15 cellular contexts compared by ENCODE assay signal in the genomic region with DNA sequence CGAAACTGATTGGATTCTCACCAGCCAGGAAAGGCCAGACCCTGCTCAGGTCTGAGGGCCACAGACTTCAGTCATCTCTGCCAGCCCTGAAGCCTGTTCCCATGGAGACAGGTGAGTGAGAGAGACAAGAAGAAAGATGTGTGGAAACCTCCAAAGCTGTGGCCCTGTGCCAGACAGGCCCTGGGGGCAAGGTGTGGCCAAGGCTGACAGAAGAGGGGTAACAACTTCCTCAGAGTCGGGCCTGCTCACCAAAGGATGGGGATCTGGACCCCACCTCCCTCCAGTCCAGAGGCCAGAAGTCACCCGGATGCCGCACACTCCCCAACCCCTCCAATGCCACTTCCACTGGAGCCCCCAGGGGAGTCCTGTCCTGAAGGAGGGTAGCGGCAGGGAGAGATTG.
DNase-seq lines count a peak whose midpoint lies in the region; ATAC-seq, FAIRE-seq and TF ChIP-seq lines count a peak whose summit lies in the region.
"Had no signal": no experiment of that assay in that cellular context is flagged by ENCODE, and none has a peak within 500 bp of the region (broad histone marks: within the 10 kb centered on the region; RNA-seq: fewer than 3 reads in every experiment).

No MANE protein-coding gene starts in this region.

- peaks cover 36% of the 10 kb centered on the region for H3K4me1 ChIP-seq in A549
- no peaks in the 10 kb centered on the region for H3K4me1 ChIP-seq in endodermal cell (ENCODE audit: control insufficient read depth, insufficient read depth, low read length)
- H3K4me1 ChIP-seq: psoas muscle had no signal

- in situ Hi-C loops in G401 (cut with HindIII; ENCODE audit: low sequenced_read_pairs) = no loop called here

- TF ChIP-seq POLR2A in A549 (IDR thresholded peaks at IDR 0.05; ENCODE audit: low read length) = no peak

- no peak for FAIRE-seq in A549 (lab: Jason Lieb, UNC)
- FAIRE-seq: kidney had no signal

- CTCF ChIA-PET in A549 (lab: Yijun Ruan, JAX) = interaction anchor here (0.9 to 1.8 kb wide), 2 partner anchors 21 to 68 kb away, joined by 3 to 9 read pairs; no protein-coding TSS in a partner anchor

- no peak for TF ChIP-seq EP300 in A549 (IDR thresholded peaks at IDR 0.05)

- H3K27me3 ChIP-seq in endodermal cell (ENCODE audit: control insufficient read depth, insufficient read depth, low read length, poor library complexity, severe bottlenecking) = peaks cover 7% of the 10 kb centered on the region

- POLR2A ChIA-PET in A549 (lab: Yijun Ruan, JAX) = interaction anchor here (0.6 kb wide), 1 partner anchor 211 kb away, joined by 4 read pairs; no protein-coding TSS in a partner anchor

- no peaks in the 10 kb centered on the region for H3K9me3 Mint-ChIP-seq in endodermal cell
- H3K9me3 Mint-ChIP-seq: activated naive CD4-positive, alpha-beta T cell treated with anti-CD3 and anti-CD28 coated beads for 36 hours had no signal

- H3K9me3 ChIP-seq in A549 = no peaks in the 10 kb centered on the region
- no peaks in the 10 kb centered on the region for H3K9me3 ChIP-seq in endodermal cell (ENCODE audit: control insufficient read depth, low read length)
- H3K9me3 ChIP-seq: psoas muscle, SJCRH30, upper lobe of left lung had no signal

- H3K4me3 Mint-ChIP-seq in endodermal cell = no peak overlapping the region
- H3K4me3 Mint-ChIP-seq: activated naive CD4-positive, alpha-beta T cell treated with anti-CD3 and anti-CD28 coated beads for 36 hours had no signal

- H3K4me2 ChIP-seq in A549 = peak overlapping the region; percentile 83

- TF ChIP-seq RAD21 in A549 (conservative IDR thresholded peaks at IDR 0.05 in 1 of 2, IDR thresholded peaks at IDR 0.05 in 1 of 2) = no peak

- H3K9ac ChIP-seq in endodermal cell (ENCODE audit: extremely low read depth, low read length, poor library complexity, severe bottlenecking) = no peak overlapping the region
- H3K9ac ChIP-seq: KMS-11 had no signal

- H3K27ac ChIP-seq in A549 = peak overlapping the region; percentile 69 to 88; a peak in 5 of 6 replicates
- H3K27ac ChIP-seq in endodermal cell (ENCODE audit: low read depth, low read length) = no peak overlapping the region
- H3K27ac ChIP-seq: KMS-11, psoas muscle, SJCRH30, upper lobe of left lung had no signal

- ATAC-seq in A549 (peak; percentile 19 to 30; a peak in 3 of 6 replicates), GM21717 (IDR thresholded peaks at IDR 0.05; ENCODE audit: unreplicated experiment) (no peak), GM19452 (IDR thresholded peaks at IDR 0.05; ENCODE audit: unreplicated experiment) (no peak)

- peaks cover 30% of the 10 kb centered on the region for H3K27me3 Mint-ChIP-seq in endodermal cell (ENCODE audit: insufficient read depth)

- 40% methylated on average over 2 of the region's 5 CpGs for WGBS in A549 (ENCODE audit: missing lambda C conversion rate)
- WGBS in endodermal cell (ENCODE audit: insufficient coverage in 1 of 2, insufficient read length in 1 of 2), 2 experiments = 88 to 100% methylated on average over 1 to 5 of the region's 5 CpGs

- TF ChIP-seq CTCF in A549 (IDR thresholded peaks at IDR 0.05) (no peak), endodermal cell (conservative IDR thresholded peaks at IDR 0.05) (no peak)

- H3K36me3 Mint-ChIP-seq in endodermal cell (ENCODE audit: low read depth) = no peaks in the 10 kb centered on the region

- no peak overlapping the region for H3K27ac Mint-ChIP-seq in endodermal cell
- H3K27ac Mint-ChIP-seq: activated naive CD4-positive, alpha-beta T cell treated with anti-CD3 and anti-CD28 coated beads for 36 hours had no signal

- DNase-seq in A549 (ENCODE audit: low read depth in 1 of 2, low spot score in 1 of 2) = peak; percentile 18 to 36
- peak; percentile 46 for DNase-seq in G401 (ENCODE audit: low spot score)
- peak; percentile 22 for DNase-seq in NCI-H2196 treated with DMSO at 0.1 percent for 48 hours (lab: John Stamatoyannopoulos, UW; ENCODE audit: unreplicated experiment)
- peak; percentile 34 for DNase-seq in endodermal cell
- DNase-seq in activated naive CD4-positive, alpha-beta T cell treated with Interleukin-2 at 50 U/mL for 16 hours = no peak
- DNase-seq in stimulated activated naive CD4-positive, alpha-beta T cell (lab: John Stamatoyannopoulos, UW) = no peak
- DNase-seq: activated naive CD4-positive, alpha-beta T cell treated with anti-CD3 and anti-CD28 coated beads for 36 hours; effector memory CD4-positive, alpha-beta T cell; kidney; SJCRH30; upper lobe of left lung had no signal

- no peaks in the 10 kb centered on the region for H3K36me3 ChIP-seq in endodermal cell (ENCODE audit: control insufficient read depth, insufficient read depth, low read length)
- H3K36me3 ChIP-seq: SJCRH30, upper lobe of left lung had no signal

- H3K4me3 ChIP-seq in A549 = no peak overlapping the region
- no peak overlapping the region for H3K4me3 ChIP-seq in endodermal cell (ENCODE audit: low read length)

- H3K4me1 Mint-ChIP-seq in endodermal cell = no peaks in the 10 kb centered on the region

TF ChIP-seq in A549, 52 proteins besides CTCF, POLR2A, EP300 and RAD21:
- TF ChIP-seq, protein P1, sequence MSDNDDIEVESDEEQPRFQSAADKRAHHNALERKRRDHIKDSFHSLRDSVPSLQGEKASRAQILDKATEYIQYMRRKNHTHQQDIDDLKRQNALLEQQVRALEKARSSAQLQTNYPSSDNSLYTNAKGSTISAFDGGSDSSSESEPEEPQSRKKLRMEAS (IDR thresholded peaks at IDR 0.05) = no peak
- TF ChIP-seq BCL3 (IDR thresholded peaks at IDR 0.05) = no peak
- TF ChIP-seq EHMT2 (IDR thresholded peaks at IDR 0.05; ENCODE audit: low read depth) = no peak
- TF ChIP-seq HDAC2 (IDR thresholded peaks at IDR 0.05) = no peak
- no peak for TF ChIP-seq SREBF2 (IDR thresholded peaks at IDR 0.05)
- TF ChIP-seq E2F6 (IDR thresholded peaks at IDR 0.05; ENCODE audit: borderline replicate concordance, low read depth) = no peak
- TF ChIP-seq MAFK (IDR thresholded peaks at IDR 0.05; ENCODE audit: partially characterized antibody) = no peak
- TF ChIP-seq RARB (CRISPR knock-in tag; IDR thresholded peaks at IDR 0.05) = no peak
- no peak for TF ChIP-seq JUNB (IDR thresholded peaks at IDR 0.05)
- no peak for TF ChIP-seq ATOH8 (CRISPR knock-in tag; IDR thresholded peaks at IDR 0.05; ENCODE audit: low read depth)
- TF ChIP-seq TP53 (CRISPR knock-in tag; IDR thresholded peaks at IDR 0.05) = no peak
- TF ChIP-seq, protein P2, sequence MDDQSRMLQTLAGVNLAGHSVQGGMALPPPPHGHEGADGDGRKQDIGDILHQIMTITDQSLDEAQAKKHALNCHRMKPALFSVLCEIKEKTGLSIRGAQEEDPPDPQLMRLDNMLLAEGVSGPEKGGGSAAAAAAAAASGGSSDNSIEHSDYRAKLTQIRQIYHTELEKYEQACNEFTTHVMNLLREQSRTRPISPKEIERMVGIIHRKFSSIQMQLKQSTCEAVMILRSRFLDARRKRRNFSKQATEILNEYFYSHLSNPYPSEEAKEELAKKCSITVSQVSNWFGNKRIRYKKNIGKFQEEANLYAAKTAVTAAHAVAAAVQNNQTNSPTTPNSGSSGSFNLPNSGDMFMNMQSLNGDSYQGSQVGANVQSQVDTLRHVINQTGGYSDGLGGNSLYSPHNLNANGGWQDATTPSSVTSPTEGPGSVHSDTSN (IDR thresholded peaks at IDR 0.05) = no peak
- TF ChIP-seq BHLHE40 (IDR thresholded peaks at IDR 0.05; ENCODE audit: low read depth, low read length) = no peak

Comparison
In these comparisons a context has a peak if more than half of its experiments do, and no peak if none do; other contexts are left out.
1. ATAC-seq: peak in A549 (2 of 2); none in GM21717 (single experiment) and GM19452 (single experiment).
2. DNase-seq: peak in A549 (2 of 2), G401 (single experiment), NCI-H2196 treated with DMSO at 0.1 percent for 48 hours (single experiment) and endodermal cell (single experiment); none in activated naive CD4-positive, alpha-beta T cell treated with Interleukin-2 at 50 U/mL for 16 hours (single experiment) and stimulated activated naive CD4-positive, alpha-beta T cell (0 of 6).